1 cellular context compared by ENCODE assay signal in the genomic region with DNA sequence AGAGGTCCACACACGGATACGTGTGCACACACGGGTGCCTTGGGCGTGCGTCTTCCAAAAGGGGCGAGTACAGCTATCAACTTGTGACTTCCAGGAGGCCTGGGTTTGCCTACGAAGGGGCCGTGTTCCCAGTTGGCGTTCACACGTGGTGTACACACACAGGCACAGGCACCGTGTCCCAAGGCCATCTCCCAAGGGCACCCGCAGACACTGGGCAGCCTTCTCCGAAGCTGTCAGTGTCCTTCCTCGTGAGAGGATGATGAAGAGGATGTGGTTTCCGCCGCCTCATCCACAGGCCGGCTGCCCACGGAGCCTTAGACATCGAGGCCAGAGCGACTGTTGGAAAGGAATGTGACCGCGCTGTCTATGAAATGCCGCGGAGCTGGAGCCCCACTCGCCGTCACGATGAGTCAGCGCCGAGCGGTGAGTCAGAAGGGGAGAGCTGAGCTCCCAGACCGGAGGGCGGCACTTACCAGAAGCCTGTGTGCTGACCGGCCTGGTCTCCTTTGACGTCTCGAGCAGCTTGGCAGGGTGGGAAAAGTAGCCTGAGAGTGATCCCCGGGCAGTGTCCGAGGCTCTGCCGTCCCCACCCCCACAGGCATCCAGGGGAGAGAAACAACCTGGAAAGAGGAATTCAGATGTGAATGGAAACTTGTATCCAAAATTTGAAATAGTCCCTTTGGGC.
TF ChIP-seq lines count a peak whose summit lies in the region.

No MANE protein-coding gene starts in this region.

TF ChIP-seq in K562, 482 proteins besides CTCF, POLR2A, EP300 and RAD21 (continued from another document and continues in another):
- TF ChIP-seq DPF2 (IDR thresholded peaks at IDR 0.05), result peak; percentile 87
- TF ChIP-seq, protein P1, sequence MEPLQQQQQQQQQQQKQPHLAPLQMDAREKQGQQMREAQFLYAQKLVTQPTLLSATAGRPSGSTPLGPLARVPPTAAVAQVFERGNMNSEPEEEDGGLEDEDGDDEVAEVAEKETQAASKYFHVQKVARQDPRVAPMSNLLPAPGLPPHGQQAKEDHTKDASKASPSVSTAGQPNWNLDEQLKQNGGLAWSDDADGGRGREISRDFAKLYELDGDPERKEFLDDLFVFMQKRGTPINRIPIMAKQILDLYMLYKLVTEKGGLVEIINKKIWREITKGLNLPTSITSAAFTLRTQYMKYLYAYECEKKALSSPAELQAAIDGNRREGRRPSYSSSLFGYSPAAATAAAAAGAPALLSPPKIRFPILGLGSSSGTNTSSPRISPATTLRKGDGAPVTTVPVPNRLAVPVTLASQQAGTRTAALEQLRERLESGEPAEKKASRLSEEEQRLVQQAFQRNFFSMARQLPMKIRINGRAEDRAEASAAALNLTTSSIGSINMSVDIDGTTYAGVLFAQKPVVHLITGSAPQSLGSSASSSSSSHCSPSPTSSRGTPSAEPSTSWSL (CRISPR knock-in tag; IDR thresholded peaks at IDR 0.05; ENCODE audit: borderline replicate concordance), result no peak
- TF ChIP-seq NRF1 (conservative IDR thresholded peaks at IDR 0.05 in 1 of 2, IDR thresholded peaks at IDR 0.05 in 1 of 2), result peak; percentile 40 to 55; a peak in 3 of 4 replicates
- TF ChIP-seq, protein P2, sequence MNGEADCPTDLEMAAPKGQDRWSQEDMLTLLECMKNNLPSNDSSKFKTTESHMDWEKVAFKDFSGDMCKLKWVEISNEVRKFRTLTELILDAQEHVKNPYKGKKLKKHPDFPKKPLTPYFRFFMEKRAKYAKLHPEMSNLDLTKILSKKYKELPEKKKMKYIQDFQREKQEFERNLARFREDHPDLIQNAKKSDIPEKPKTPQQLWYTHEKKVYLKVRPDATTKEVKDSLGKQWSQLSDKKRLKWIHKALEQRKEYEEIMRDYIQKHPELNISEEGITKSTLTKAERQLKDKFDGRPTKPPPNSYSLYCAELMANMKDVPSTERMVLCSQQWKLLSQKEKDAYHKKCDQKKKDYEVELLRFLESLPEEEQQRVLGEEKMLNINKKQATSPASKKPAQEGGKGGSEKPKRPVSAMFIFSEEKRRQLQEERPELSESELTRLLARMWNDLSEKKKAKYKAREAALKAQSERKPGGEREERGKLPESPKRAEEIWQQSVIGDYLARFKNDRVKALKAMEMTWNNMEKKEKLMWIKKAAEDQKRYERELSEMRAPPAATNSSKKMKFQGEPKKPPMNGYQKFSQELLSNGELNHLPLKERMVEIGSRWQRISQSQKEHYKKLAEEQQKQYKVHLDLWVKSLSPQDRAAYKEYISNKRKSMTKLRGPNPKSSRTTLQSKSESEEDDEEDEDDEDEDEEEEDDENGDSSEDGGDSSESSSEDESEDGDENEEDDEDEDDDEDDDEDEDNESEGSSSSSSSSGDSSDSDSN (IDR thresholded peaks at IDR 0.05; ENCODE audit: borderline replicate concordance in 1 of 2, low read depth in 2 of 2, low read length in 2 of 2), result 0 out of 4 replicates have a peak, but pooled peaks of 1 of the 2 experiments have one; percentile 30
- TF ChIP-seq, protein P3, sequence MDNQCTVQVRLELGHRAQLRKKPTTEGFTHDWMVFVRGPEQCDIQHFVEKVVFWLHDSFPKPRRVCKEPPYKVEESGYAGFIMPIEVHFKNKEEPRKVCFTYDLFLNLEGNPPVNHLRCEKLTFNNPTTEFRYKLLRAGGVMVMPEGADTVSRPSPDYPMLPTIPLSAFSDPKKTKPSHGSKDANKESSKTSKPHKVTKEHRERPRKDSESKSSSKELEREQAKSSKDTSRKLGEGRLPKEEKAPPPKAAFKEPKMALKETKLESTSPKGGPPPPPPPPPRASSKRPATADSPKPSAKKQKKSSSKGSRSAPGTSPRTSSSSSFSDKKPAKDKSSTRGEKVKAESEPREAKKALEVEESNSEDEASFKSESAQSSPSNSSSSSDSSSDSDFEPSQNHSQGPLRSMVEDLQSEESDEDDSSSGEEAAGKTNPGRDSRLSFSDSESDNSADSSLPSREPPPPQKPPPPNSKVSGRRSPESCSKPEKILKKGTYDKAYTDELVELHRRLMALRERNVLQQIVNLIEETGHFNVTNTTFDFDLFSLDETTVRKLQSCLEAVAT (IDR thresholded peaks at IDR 0.05), result 0 out of 4 replicates have a peak, but pooled peaks of 1 of the 2 experiments have one; percentile 19
- no peak for TF ChIP-seq ZNF212 (CRISPR knock-in tag; IDR thresholded peaks at IDR 0.05)
- peak; percentile 43; the same call in 1 of the 2 replicates for TF ChIP-seq GABPA (tag; conservative IDR thresholded peaks at IDR 0.05; ENCODE audit: low read depth)
- peak; percentile 7; the same call in 1 of the 2 replicates for TF ChIP-seq SAFB (IDR thresholded peaks at IDR 0.05; ENCODE audit: borderline replicate concordance, low read depth, low read length)
- TF ChIP-seq ZBTB7A (IDR thresholded peaks at IDR 0.05; ENCODE audit: borderline replicate concordance, control insufficient read depth, low read depth, low read length), result 0 out of 2 replicates have a peak, but pooled peaks have one; percentile 20
- TF ChIP-seq ZNF699 (CRISPR knock-in tag; IDR thresholded peaks at IDR 0.05; ENCODE audit: insufficient replicate concordance), result no peak
- TF ChIP-seq CREB1 (IDR thresholded peaks at IDR 0.05), result no peak; the same call in 1 of the 2 replicates
- TF ChIP-seq CREB1 (CRISPR knock-in tag; IDR thresholded peaks at IDR 0.05), result peak; percentile 52; the same call in 1 of the 2 replicates
- TF ChIP-seq JUND (IDR thresholded peaks at IDR 0.05; ENCODE audit: borderline replicate concordance, low read depth, low read length), result peak; percentile 98
- peak; percentile 96; the same call in 2 of the 3 replicates for TF ChIP-seq JUND (tag; IDR thresholded peaks at IDR 0.05; ENCODE audit: borderline replicate concordance, low read depth, low read length)
- TF ChIP-seq, protein P4, sequence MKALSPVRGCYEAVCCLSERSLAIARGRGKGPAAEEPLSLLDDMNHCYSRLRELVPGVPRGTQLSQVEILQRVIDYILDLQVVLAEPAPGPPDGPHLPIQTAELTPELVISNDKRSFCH (CRISPR knock-in tag; IDR thresholded peaks at IDR 0.05), result no peak
- TF ChIP-seq, protein P4 (tag; IDR thresholded peaks at IDR 0.05), result no peak
- TF ChIP-seq ZNF707 (CRISPR knock-in tag; conservative IDR thresholded peaks at IDR 0.05), result no peak
- peak; percentile 98 for TF ChIP-seq JUN (IDR thresholded peaks at IDR 0.05; ENCODE audit: borderline replicate concordance, low read depth, low read length)
- TF ChIP-seq JUN (CRISPR knock-in tag; IDR thresholded peaks at IDR 0.05; ENCODE audit: borderline replicate concordance), result 0 out of 2 replicates have a peak, but pooled peaks have one; percentile 46
- TF ChIP-seq CTBP1 (IDR thresholded peaks at IDR 0.05; ENCODE audit: borderline replicate concordance), result peak; percentile 75
- TF ChIP-seq CBX3 (IDR thresholded peaks at IDR 0.05; ENCODE audit: borderline replicate concordance in 1 of 2, low read length in 2 of 2), result peak in 1 of 2 experiments; percentile 59; a peak in 1 of 3 replicates
- TF ChIP-seq ZNF232 (CRISPR knock-in tag; IDR thresholded peaks at IDR 0.05), result peak; percentile 44; the same call in 1 of the 2 replicates
- no peak for TF ChIP-seq ZNF780A (CRISPR knock-in tag; IDR thresholded peaks at IDR 0.05)
- TF ChIP-seq RCOR1 (IDR thresholded peaks at IDR 0.05; ENCODE audit: borderline replicate concordance in 1 of 2, low read depth in 2 of 2, low read length in 2 of 2), result peak in 1 of 2 experiments; percentile 12; a peak in 1 of 4 replicates
- TF ChIP-seq CBFA2T3 (IDR thresholded peaks at IDR 0.05), result no peak
- no peak for TF ChIP-seq NFRKB (IDR thresholded peaks at IDR 0.05; ENCODE audit: low read depth)
- no peak for TF ChIP-seq XRCC4 (IDR thresholded peaks at IDR 0.05; ENCODE audit: extremely low read depth, insufficient read depth, insufficient read length)
- TF ChIP-seq ARID1B (IDR thresholded peaks at IDR 0.05), result peak; percentile 86
- peak; percentile 22 for TF ChIP-seq CCNT2 (IDR thresholded peaks at IDR 0.05; ENCODE audit: borderline replicate concordance, extremely low read depth, insufficient read length, low read depth, low read length)
- TF ChIP-seq MTA3 (IDR thresholded peaks at IDR 0.05; ENCODE audit: borderline replicate concordance), result 0 out of 2 replicates have a peak, but pooled peaks have one; percentile 68
- peak; percentile 86 for TF ChIP-seq ZNF316 (IDR thresholded peaks at IDR 0.05)
- TF ChIP-seq EHMT2 (IDR thresholded peaks at IDR 0.05), result peak; percentile 29; the same call in 1 of the 2 replicates
- peak; percentile 69; the same call in 1 of the 2 replicates for TF ChIP-seq ZNF584 (CRISPR knock-in tag; IDR thresholded peaks at IDR 0.05; ENCODE audit: low read depth)
- TF ChIP-seq JUNB (CRISPR knock-in tag; conservative IDR thresholded peaks at IDR 0.05), result peak; percentile 95
- TF ChIP-seq FOS (IDR thresholded peaks at IDR 0.05; ENCODE audit: extremely low read depth, insufficient read length), result peak; percentile 66
- peak; percentile 82; the same call in 1 of the 2 replicates for TF ChIP-seq RNF2 (IDR thresholded peaks at IDR 0.05)
- TF ChIP-seq, protein P5, sequence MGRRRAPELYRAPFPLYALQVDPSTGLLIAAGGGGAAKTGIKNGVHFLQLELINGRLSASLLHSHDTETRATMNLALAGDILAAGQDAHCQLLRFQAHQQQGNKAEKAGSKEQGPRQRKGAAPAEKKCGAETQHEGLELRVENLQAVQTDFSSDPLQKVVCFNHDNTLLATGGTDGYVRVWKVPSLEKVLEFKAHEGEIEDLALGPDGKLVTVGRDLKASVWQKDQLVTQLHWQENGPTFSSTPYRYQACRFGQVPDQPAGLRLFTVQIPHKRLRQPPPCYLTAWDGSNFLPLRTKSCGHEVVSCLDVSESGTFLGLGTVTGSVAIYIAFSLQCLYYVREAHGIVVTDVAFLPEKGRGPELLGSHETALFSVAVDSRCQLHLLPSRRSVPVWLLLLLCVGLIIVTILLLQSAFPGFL (CRISPR knock-in tag; IDR thresholded peaks at IDR 0.05), result no peak
- TF ChIP-seq, protein P6, sequence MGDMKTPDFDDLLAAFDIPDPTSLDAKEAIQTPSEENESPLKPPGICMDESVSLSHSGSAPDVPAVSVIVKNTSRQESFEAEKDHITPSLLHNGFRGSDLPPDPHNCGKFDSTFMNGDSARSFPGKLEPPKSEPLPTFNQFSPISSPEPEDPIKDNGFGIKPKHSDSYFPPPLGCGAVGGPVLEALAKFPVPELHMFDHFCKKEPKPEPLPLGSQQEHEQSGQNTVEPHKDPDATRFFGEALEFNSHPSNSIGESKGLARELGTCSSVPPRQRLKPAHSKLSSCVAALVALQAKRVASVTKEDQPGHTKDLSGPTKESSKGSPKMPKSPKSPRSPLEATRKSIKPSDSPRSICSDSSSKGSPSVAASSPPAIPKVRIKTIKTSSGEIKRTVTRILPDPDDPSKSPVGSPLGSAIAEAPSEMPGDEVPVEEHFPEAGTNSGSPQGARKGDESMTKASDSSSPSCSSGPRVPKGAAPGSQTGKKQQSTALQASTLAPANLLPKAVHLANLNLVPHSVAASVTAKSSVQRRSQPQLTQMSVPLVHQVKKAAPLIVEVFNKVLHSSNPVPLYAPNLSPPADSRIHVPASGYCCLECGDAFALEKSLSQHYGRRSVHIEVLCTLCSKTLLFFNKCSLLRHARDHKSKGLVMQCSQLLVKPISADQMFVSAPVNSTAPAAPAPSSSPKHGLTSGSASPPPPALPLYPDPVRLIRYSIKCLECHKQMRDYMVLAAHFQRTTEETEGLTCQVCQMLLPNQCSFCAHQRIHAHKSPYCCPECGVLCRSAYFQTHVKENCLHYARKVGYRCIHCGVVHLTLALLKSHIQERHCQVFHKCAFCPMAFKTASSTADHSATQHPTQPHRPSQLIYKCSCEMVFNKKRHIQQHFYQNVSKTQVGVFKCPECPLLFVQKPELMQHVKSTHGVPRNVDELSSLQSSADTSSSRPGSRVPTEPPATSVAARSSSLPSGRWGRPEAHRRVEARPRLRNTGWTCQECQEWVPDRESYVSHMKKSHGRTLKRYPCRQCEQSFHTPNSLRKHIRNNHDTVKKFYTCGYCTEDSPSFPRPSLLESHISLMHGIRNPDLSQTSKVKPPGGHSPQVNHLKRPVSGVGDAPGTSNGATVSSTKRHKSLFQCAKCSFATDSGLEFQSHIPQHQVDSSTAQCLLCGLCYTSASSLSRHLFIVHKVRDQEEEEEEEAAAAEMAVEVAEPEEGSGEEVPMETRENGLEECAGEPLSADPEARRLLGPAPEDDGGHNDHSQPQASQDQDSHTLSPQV (IDR thresholded peaks at IDR 0.05), result peak; percentile 74; the same call in 1 of the 2 replicates
- TF ChIP-seq RHOXF2B (CRISPR knock-in tag; conservative IDR thresholded peaks at IDR 0.05), result 0 out of 2 replicates have a peak, but pooled peaks have one; percentile 58
- no peak; the same call in 1 of the 2 replicates for TF ChIP-seq HDAC2 (IDR thresholded peaks at IDR 0.05)
- TF ChIP-seq, protein P7, sequence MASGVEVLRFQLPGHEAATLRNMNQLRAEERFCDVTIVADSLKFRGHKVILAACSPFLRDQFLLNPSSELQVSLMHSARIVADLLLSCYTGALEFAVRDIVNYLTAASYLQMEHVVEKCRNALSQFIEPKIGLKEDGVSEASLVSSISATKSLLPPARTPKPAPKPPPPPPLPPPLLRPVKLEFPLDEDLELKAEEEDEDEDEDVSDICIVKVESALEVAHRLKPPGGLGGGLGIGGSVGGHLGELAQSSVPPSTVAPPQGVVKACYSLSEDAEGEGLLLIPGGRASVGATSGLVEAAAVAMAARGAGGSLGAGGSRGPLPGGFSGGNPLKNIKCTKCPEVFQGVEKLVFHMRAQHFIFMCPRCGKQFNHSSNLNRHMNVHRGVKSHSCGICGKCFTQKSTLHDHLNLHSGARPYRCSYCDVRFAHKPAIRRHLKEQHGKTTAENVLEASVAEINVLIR (CRISPR knock-in tag; IDR thresholded peaks at IDR 0.05), result peak; percentile 37; the same call in 1 of the 2 replicates
- TF ChIP-seq, protein P8, sequence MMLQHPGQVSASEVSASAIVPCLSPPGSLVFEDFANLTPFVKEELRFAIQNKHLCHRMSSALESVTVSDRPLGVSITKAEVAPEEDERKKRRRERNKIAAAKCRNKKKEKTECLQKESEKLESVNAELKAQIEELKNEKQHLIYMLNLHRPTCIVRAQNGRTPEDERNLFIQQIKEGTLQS (IDR thresholded peaks at IDR 0.05), result peak; percentile 98
- TF ChIP-seq, protein P8 (CRISPR knock-in tag; conservative IDR thresholded peaks at IDR 0.05), result peak; percentile 98
- no peak for TF ChIP-seq TAF1 (IDR thresholded peaks at IDR 0.05; ENCODE audit: control insufficient read depth, extremely low read depth, insufficient read depth, low read length, severe bottlenecking)
- TF ChIP-seq, protein P9, sequence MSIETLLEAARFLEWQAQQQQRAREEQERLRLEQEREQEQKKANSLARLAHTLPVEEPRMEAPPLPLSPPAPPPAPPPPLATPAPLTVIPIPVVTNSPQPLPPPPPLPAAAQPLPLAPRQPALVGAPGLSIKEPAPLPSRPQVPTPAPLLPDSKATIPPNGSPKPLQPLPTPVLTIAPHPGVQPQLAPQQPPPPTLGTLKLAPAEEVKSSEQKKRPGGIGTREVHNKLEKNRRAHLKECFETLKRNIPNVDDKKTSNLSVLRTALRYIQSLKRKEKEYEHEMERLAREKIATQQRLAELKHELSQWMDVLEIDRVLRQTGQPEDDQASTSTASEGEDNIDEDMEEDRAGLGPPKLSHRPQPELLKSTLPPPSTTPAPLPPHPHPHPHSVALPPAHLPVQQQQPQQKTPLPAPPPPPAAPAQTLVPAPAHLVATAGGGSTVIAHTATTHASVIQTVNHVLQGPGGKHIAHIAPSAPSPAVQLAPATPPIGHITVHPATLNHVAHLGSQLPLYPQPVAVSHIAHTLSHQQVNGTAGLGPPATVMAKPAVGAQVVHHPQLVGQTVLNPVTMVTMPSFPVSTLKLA (conservative IDR thresholded peaks at IDR 0.05), result peak; percentile 32 to 49; a peak in 1 of 4 replicates
- TF ChIP-seq ETV5 (CRISPR knock-in tag; IDR thresholded peaks at IDR 0.05; ENCODE audit: low read depth), result peak; percentile 57; the same call in 1 of the 2 replicates
